Comparison of ENCODE assay signal across 9 cellular contexts in genomic region chr9:70466976-70467551, GRCh38. TPM values are rescaled to one million over a fixed set of nuclear protein-coding genes. Genes with fewer than 3 reads are reported as not detected.
DNase-seq lines count a peak whose midpoint lies in the region; ATAC-seq lines count a peak whose summit lies in the region.
"Had no signal": no experiment of that assay in that cellular context is flagged by ENCODE, and none has a peak within 500 bp of the region (broad histone marks: within the 10 kb centered on the region; RNA-seq: fewer than 3 reads in every experiment).

No MANE protein-coding gene starts in this region.

- H3K4me3 Mint-ChIP-seq in activated T-helper 17 cell treated with anti-CD3 and anti-CD28 coated beads, Interleukin-2, amount 50 U/mL, for 72 hours: peak overlapping the region; percentile 43

- no peaks in the 10 kb centered on the region for H3K9me3 Mint-ChIP-seq in activated T-helper 17 cell treated with anti-CD3 and anti-CD28 coated beads, Interleukin-2, amount 50 U/mL, for 72 hours

- no peak for DNase-seq in activated CD4-positive, CD25-positive, alpha-beta regulatory T cell (lab: John Stamatoyannopoulos, UW)
- DNase-seq in kidney tubule cell (ENCODE audit: low spot score) (peak; percentile 95), NCI-H2196 treated with DMSO at 0.1 percent for 48 hours (lab: John Stamatoyannopoulos, UW; ENCODE audit: unreplicated experiment) (no peak), cerebellar cortex (ENCODE audit: low spot score) (no peak)
- DNase-seq in stimulated activated naive CD8-positive, alpha-beta T cell treated with anti-CD3 and anti-CD28 coated beads, Interleukin-15, Interleukin-2, amounts not matched to agents 100 U/mL and 50 U/mL, for 24 hours: peak; percentile 26
- no peak for DNase-seq in central memory CD4-positive, alpha-beta T cell
- DNase-seq: retina had no signal

- H3K4me1 Mint-ChIP-seq in activated T-helper 17 cell treated with anti-CD3 and anti-CD28 coated beads, Interleukin-2, amount 50 U/mL, for 72 hours: peaks cover 29% of the 10 kb centered on the region

- H3K27me3 Mint-ChIP-seq in activated T-helper 17 cell treated with anti-CD3 and anti-CD28 coated beads, Interleukin-2, amount 50 U/mL, for 72 hours: no peaks in the 10 kb centered on the region

- ATAC-seq in activated CD4-positive, CD25-positive, alpha-beta regulatory T cell treated with anti-CD3 and anti-CD28 coated beads, Interleukin-2, amount 50 U/mL, for 24 hours: peak; percentile 78 to 85
- peak; percentile 92 for ATAC-seq in activated T-helper 17 cell treated with anti-CD3 and anti-CD28 coated beads, Interleukin-2, amount 50 U/mL, for 72 hours (replicated peaks)
- peak; percentile 91 for ATAC-seq in stimulated activated naive CD8-positive, alpha-beta T cell treated with anti-CD3 and anti-CD28 coated beads, Interleukin-15, Interleukin-2, amounts not matched to agents 100 U/mL and 50 U/mL, for 24 hours

- no peaks in the 10 kb centered on the region for H3K36me3 Mint-ChIP-seq in activated T-helper 17 cell treated with anti-CD3 and anti-CD28 coated beads, Interleukin-2, amount 50 U/mL, for 72 hours (ENCODE audit: low read depth)

- H3K27ac Mint-ChIP-seq in activated T-helper 17 cell treated with anti-CD3 and anti-CD28 coated beads, Interleukin-2, amount 50 U/mL, for 72 hours: peak overlapping the region; percentile 57

RNA-seq across cellular contexts. Expression of gene KLF9, which starts 52.6 kb away (rescaled TPM):
- 10 to 100 TPM in 1 of 2 donors, 1 to 10 TPM in 1; 9.1 to 19.0 TPM for total RNA-seq in activated T-helper 17 cell treated with anti-CD3 and anti-CD28 coated beads, Interleukin-2, amount 50 U/mL, for 72 hours

Comparison
In these comparisons a context has a peak if more than half of its experiments do, and no peak if none do; other contexts are left out.
1. DNase-seq: peak in kidney tubule cell (single experiment) and stimulated activated naive CD8-positive, alpha-beta T cell treated with anti-CD3 and anti-CD28 coated beads, Interleukin-15, Interleukin-2, amounts not matched to agents 100 U/mL and 50 U/mL, for 24 hours (single experiment); none in activated CD4-positive, CD25-positive, alpha-beta regulatory T cell (0 of 4), NCI-H2196 treated with DMSO at 0.1 percent for 48 hours (single experiment), cerebellar cortex (single experiment) and central memory CD4-positive, alpha-beta T cell (single experiment).
2. Peak in every context shown above with its lines, with median percentiles within 50 percentile points of each other: ATAC-seq.